Comparison of ENCODE assay signal across 25 cellular contexts in the genomic region with DNA sequence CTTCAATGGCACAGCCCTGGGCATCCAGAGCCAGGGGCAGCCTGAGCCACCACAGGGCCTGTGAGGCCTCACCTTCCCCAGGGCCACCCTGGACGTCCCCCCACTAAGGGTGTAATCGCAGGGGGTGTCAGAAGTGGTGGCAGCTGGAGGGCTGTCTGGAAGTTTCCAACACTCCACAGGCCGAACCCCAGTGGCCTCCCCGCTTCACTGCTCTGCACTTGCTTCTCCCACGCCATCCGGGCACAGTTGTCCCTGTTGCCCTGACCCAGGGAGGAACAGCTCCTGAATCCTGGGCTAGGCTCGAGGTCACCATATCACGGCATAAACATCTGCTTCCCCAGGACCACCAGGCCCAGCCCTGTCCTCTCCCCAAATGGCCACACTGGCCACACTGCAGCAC.
"Had no signal": no experiment of that assay in that cellular context is flagged by ENCODE, and none has a peak within 500 bp of the region (broad histone marks: within the 10 kb centered on the region; RNA-seq: fewer than 3 reads in every experiment).

No MANE protein-coding gene starts in this region.

- H3K27ac ChIP-seq: parathyroid adenoma, right atrium auricular region, testis, tibial artery, upper lobe of left lung, uterus had no signal

- H3K27me3 ChIP-seq: right atrium auricular region, testis, tibial artery, upper lobe of left lung, uterus had no signal

- H3K27me3 Mint-ChIP-seq: effector memory CD8-positive, alpha-beta T cell; naive thymus-derived CD8-positive, alpha-beta T cell; progenitor cell of endocrine pancreas had no signal

- H3K9ac ChIP-seq: parathyroid adenoma had no signal

- H2AFZ ChIP-seq: parathyroid adenoma had no signal

- H3K27ac Mint-ChIP-seq: effector memory CD8-positive, alpha-beta T cell; immature natural killer cell; stimulated activated effector memory CD8-positive, alpha-beta T cell treated with anti-CD3 and anti-CD28 coated beads, Interleukin-12 subunit alpha, Interleukin-12 subunit beta, amount 100 ng/mL, for 72 hours had no signal

- H3K4me1 ChIP-seq: parathyroid adenoma, tibial artery, uterus had no signal

- H3K9me3 ChIP-seq: right atrium auricular region, testis, tibial artery, upper lobe of left lung, uterus had no signal

- ATAC-seq: effector memory CD8-positive, alpha-beta T cell; naive thymus-derived CD8-positive, alpha-beta T cell; sciatic nerve; stimulated activated effector memory CD8-positive, alpha-beta T cell treated with anti-CD3 and anti-CD28 coated beads, Interleukin-12 subunit alpha, Interleukin-12 subunit beta, amount 100 ng/mL, for 72 hours; stimulated activated naive CD8-positive, alpha-beta T cell treated with anti-CD3 and anti-CD28 coated beads, Interleukin-15, Interleukin-2, amounts not matched to agents 100 U/mL and 50 U/mL, for 24 hours had no signal

- DNase-seq: cerebellar nuclear complex; cortex of kidney; effector memory CD8-positive, alpha-beta T cell; hypothalamus; immature natural killer cell; islet precursor cell; mammary epithelial cell; mesendoderm; midbrain; naive thymus-derived CD8-positive, alpha-beta T cell; stimulated activated CD4-positive, alpha-beta T cell treated with anti-CD3 and anti-CD28 coated beads, Interleukin-2, amount 100 ng/mL, for 24 hours; stimulated activated CD4-positive, alpha-beta T cell treated with anti-CD3 and anti-CD28 coated beads, Interleukin-4, amount 100 ng/mL, for 24 hours; stimulated activated naive CD8-positive, alpha-beta T cell treated with anti-CD3 and anti-CD28 coated beads, Interleukin-15, Interleukin-2, amounts not matched to agents 100 U/mL and 50 U/mL, for 24 hours; substantia nigra; testis; tibial artery; upper lobe of left lung; uterus had no signal

- H3K36me3 ChIP-seq: right atrium auricular region, uterus had no signal

- H3K4me3 ChIP-seq: right atrium auricular region, smooth muscle cell, testis, tibial artery, upper lobe of left lung, uterus had no signal

- H3K4me3 Mint-ChIP-seq: effector memory CD8-positive, alpha-beta T cell; immature natural killer cell; naive thymus-derived CD8-positive, alpha-beta T cell; stimulated activated effector memory CD8-positive, alpha-beta T cell treated with anti-CD3 and anti-CD28 coated beads, Interleukin-12 subunit alpha, Interleukin-12 subunit beta, amount 100 ng/mL, for 72 hours had no signal

- H3K4me2 ChIP-seq: smooth muscle cell had no signal

- FAIRE-seq: frontal cortex had no signal
